ENCODE assay signal across 34 cellular contexts in the genomic region with DNA sequence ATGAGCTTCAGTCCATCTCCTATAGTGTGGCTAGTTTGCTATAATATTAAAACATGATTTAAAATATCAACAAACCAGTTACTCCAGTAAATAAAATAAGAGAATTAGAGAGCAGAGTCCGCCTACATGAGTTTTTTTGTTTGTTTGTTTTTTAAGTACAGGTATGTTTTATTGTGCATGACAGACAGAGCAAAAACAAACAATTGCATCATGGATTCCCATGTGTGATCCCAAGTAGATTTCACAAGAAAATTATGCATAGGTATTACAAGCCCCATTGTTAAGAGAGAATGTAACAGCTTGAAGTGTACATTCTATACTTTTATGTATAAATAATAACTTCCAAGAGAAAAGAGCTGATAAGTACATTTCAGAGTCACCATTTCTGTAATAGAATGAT. TPM values are rescaled to one million over a fixed set of nuclear protein-coding genes. Genes with fewer than 3 reads are reported as not detected.
"Had no signal": no experiment of that assay in that cellular context is flagged by ENCODE, and none has a peak within 500 bp of the region (broad histone marks: within the 10 kb centered on the region; RNA-seq: fewer than 3 reads in every experiment).

No MANE protein-coding gene starts in this region.

- H3K27me3 Mint-ChIP-seq: stimulated activated naive B cell treated with anti-CD40 and anti-IgM and Interleukin-4, amounts not matched to agents 10 μg/mL and 1 μg/mL and 100 μg/mL, for 72 hours; type B pancreatic cell had no signal

- H3K4me1 ChIP-seq: suprapubic skin, testis, thyroid gland, tibial artery, tibial nerve, upper lobe of left lung, upper lobe of right lung, uterus, vagina had no signal

- FAIRE-seq: urothelium cell line had no signal

- DNase-seq: stimulated activated CD4-positive, alpha-beta T cell treated with anti-CD3 and anti-CD28 coated beads, Interleukin-2, amount 100 ng/mL, for 48 hours; stimulated activated CD4-positive, alpha-beta T cell treated with anti-CD3 and anti-CD28 coated beads, Interleukin-4, amount 100 ng/mL, for 1 hour; stimulated activated CD4-positive, alpha-beta T cell treated with anti-CD3 and anti-CD28 coated beads, Interleukin-4, amount 100 ng/mL, for 24 hours; stimulated activated CD4-positive, alpha-beta T cell treated with anti-CD3 and anti-CD28 coated beads, Interleukin-4, amount 100 ng/mL, for 4 hours; stimulated activated CD8-positive, alpha-beta memory T cell treated with anti-CD3 and anti-CD28 coated beads, Interleukin-4, amount 100 ng/mL, for 48 hours; stimulated activated naive B cell treated with anti-CD40 and anti-IgM and Interleukin-4, amounts not matched to agents 10 μg/mL and 1 μg/mL and 100 μg/mL, for 72 hours; stimulated activated naive CD4-positive, alpha-beta T cell; stimulated activated naive CD4-positive, alpha-beta T cell treated with Interleukin-2 at 50 U/mL for 16 hours; stimulated activated naive CD8-positive, alpha-beta T cell treated with anti-CD3 and anti-CD28 coated beads, Interleukin-15, amount 100 ng/mL, for 72 hours; stimulated activated naive CD8-positive, alpha-beta T cell treated with anti-CD3 and anti-CD28 coated beads, Interleukin-15, Interleukin-2, amounts not matched to agents 100 U/mL and 50 U/mL, for 24 hours; stomach; substantia nigra; testis; thyroid gland; tibial artery; transverse colon; trophoblast cell; upper lobe of left lung; upper lobe of right lung; uterus had no signal

- H3K36me3 ChIP-seq: stomach, suprapubic skin, thoracic aorta, thyroid gland, tibial artery, tibial nerve, transverse colon, upper lobe of left lung, upper lobe of right lung, uterus, vagina had no signal

- H3K27ac Mint-ChIP-seq: stimulated activated effector memory CD8-positive, alpha-beta T cell treated with anti-CD3 and anti-CD28 coated beads, Interleukin-12 subunit alpha, Interleukin-12 subunit beta, amount 100 ng/mL, for 72 hours; stimulated activated memory B cell treated with anti-CD40 and anti-IgM and Interleukin-4, amounts not matched to agents 10 μg/mL and 1 μg/mL and 100 μg/mL, for 72 hours; stimulated activated naive B cell treated with anti-CD40 and anti-IgM and Interleukin-4, amounts not matched to agents 10 μg/mL and 1 μg/mL and 100 μg/mL, for 72 hours; stimulated activated naive CD8-positive, alpha-beta T cell treated with anti-CD3 and anti-CD28 coated beads, Interleukin-15, amount 100 ng/mL, for 72 hours; stimulated activated naive CD8-positive, alpha-beta T cell treated with anti-CD3 and anti-CD28 coated beads, Interleukin-15, Interleukin-2, amounts not matched to agents 100 ng/mL and 50 ng/mL, for 24 hours; type B pancreatic cell had no signal

- H3K27me3 ChIP-seq: stomach, suprapubic skin, testis, thyroid gland, tibial artery, tibial nerve, transverse colon, upper lobe of left lung, upper lobe of right lung, uterus, vagina had no signal

- H3K4me3 Mint-ChIP-seq: stimulated activated effector memory CD8-positive, alpha-beta T cell treated with anti-CD3 and anti-CD28 coated beads, Interleukin-12 subunit alpha, Interleukin-12 subunit beta, amount 100 ng/mL, for 72 hours; stimulated activated memory B cell treated with anti-CD40 and anti-IgM and Interleukin-4, amounts not matched to agents 10 μg/mL and 1 μg/mL and 100 μg/mL, for 72 hours; stimulated activated naive B cell treated with anti-CD40 and anti-IgM and Interleukin-4, amounts not matched to agents 10 μg/mL and 1 μg/mL and 100 μg/mL, for 72 hours; stimulated activated naive CD8-positive, alpha-beta T cell treated with anti-CD3 and anti-CD28 coated beads, Interleukin-15, amount 100 ng/mL, for 72 hours; stimulated activated naive CD8-positive, alpha-beta T cell treated with anti-CD3 and anti-CD28 coated beads, Interleukin-15, Interleukin-2, amounts not matched to agents 100 ng/mL and 50 ng/mL, for 24 hours; type B pancreatic cell had no signal

- ATAC-seq: stimulated activated effector memory CD8-positive, alpha-beta T cell treated with anti-CD3 and anti-CD28 coated beads, Interleukin-12 subunit alpha, Interleukin-12 subunit beta, amount 100 ng/mL, for 72 hours; stimulated activated memory B cell treated with anti-CD40 and anti-IgM and Interleukin-4, amounts not matched to agents 10 μg/mL and 1 μg/mL and 100 μg/mL, for 72 hours; stimulated activated naive B cell treated with anti-CD40 and anti-IgM and Interleukin-4, amounts not matched to agents 10 μg/mL and 1 μg/mL and 100 μg/mL, for 72 hours; stimulated activated naive CD8-positive, alpha-beta T cell treated with anti-CD3 and anti-CD28 coated beads, Interleukin-15, amount 100 ng/mL, for 72 hours; stimulated activated naive CD8-positive, alpha-beta T cell treated with anti-CD3 and anti-CD28 coated beads, Interleukin-15, Interleukin-2, amounts not matched to agents 100 U/mL and 50 U/mL, for 24 hours; upper lobe of right lung had no signal

- H3K4me1 Mint-ChIP-seq: stimulated activated effector memory CD8-positive, alpha-beta T cell treated with anti-CD3 and anti-CD28 coated beads, Interleukin-12 subunit alpha, Interleukin-12 subunit beta, amount 100 ng/mL, for 72 hours; stimulated activated memory B cell treated with anti-CD40 and anti-IgM and Interleukin-4, amounts not matched to agents 10 μg/mL and 1 μg/mL and 100 μg/mL, for 72 hours; stimulated activated naive B cell treated with anti-CD40 and anti-IgM and Interleukin-4, amounts not matched to agents 10 μg/mL and 1 μg/mL and 100 μg/mL, for 72 hours; stimulated activated naive CD8-positive, alpha-beta T cell treated with anti-CD3 and anti-CD28 coated beads, Interleukin-15, amount 100 ng/mL, for 72 hours had no signal

- H3K9me3 ChIP-seq: stomach, suprapubic skin, testis, thoracic aorta, thyroid gland, tibial artery, tibial nerve, transverse colon, upper lobe of left lung, upper lobe of right lung, uterus, vagina had no signal

- H3K36me3 Mint-ChIP-seq: stimulated activated effector memory CD8-positive, alpha-beta T cell treated with anti-CD3 and anti-CD28 coated beads, Interleukin-12 subunit alpha, Interleukin-12 subunit beta, amount 100 ng/mL, for 72 hours; stimulated activated memory B cell treated with anti-CD40 and anti-IgM and Interleukin-4, amounts not matched to agents 10 μg/mL and 1 μg/mL and 100 μg/mL, for 72 hours; stimulated activated naive B cell treated with anti-CD40 and anti-IgM and Interleukin-4, amounts not matched to agents 10 μg/mL and 1 μg/mL and 100 μg/mL, for 72 hours; type B pancreatic cell had no signal

- H3K9me3 Mint-ChIP-seq: stimulated activated effector memory CD8-positive, alpha-beta T cell treated with anti-CD3 and anti-CD28 coated beads, Interleukin-12 subunit alpha, Interleukin-12 subunit beta, amount 100 ng/mL, for 72 hours; stimulated activated memory B cell treated with anti-CD40 and anti-IgM and Interleukin-4, amounts not matched to agents 10 μg/mL and 1 μg/mL and 100 μg/mL, for 72 hours; stimulated activated naive B cell treated with anti-CD40 and anti-IgM and Interleukin-4, amounts not matched to agents 10 μg/mL and 1 μg/mL and 100 μg/mL, for 72 hours; stimulated activated naive CD8-positive, alpha-beta T cell treated with anti-CD3 and anti-CD28 coated beads, Interleukin-15, amount 100 ng/mL, for 72 hours; stimulated activated naive CD8-positive, alpha-beta T cell treated with anti-CD3 and anti-CD28 coated beads, Interleukin-15, Interleukin-2, amounts not matched to agents 100 ng/mL and 50 ng/mL, for 24 hours; type B pancreatic cell had no signal

- H3K4me3 ChIP-seq: stomach, suprapubic skin, testis, thoracic aorta, thyroid gland, tibial artery, tibial nerve, transverse colon, upper lobe of left lung, upper lobe of right lung, uterus, vagina had no signal

- H3K27ac ChIP-seq: stomach, suprapubic skin, testis, thoracic aorta, thyroid gland, tibial artery, tibial nerve, transverse colon, upper lobe of left lung, upper lobe of right lung, uterus, vagina had no signal

RNA-seq across cellular contexts. Expression of gene SULT1C3, which starts 21.0 kb away (rescaled TPM):
- total RNA-seq: subcutaneous adipose tissue, suprapubic skin, temporal lobe, testis, thoracic aorta, thyroid gland, tibial nerve, transverse colon, upper lobe of left lung, upper lobe of right lung, ureter, urinary bladder, uterus, vagina had no signal
- polyA plus RNA-seq: thymus, urinary bladder had no signal

RNA-seq across cellular contexts. Expression of gene SULT1C2, which starts 27.9 kb away (rescaled TPM):
- total RNA-seq: suprapubic skin, transverse colon, vagina had no signal
